In the genomic region with DNA sequence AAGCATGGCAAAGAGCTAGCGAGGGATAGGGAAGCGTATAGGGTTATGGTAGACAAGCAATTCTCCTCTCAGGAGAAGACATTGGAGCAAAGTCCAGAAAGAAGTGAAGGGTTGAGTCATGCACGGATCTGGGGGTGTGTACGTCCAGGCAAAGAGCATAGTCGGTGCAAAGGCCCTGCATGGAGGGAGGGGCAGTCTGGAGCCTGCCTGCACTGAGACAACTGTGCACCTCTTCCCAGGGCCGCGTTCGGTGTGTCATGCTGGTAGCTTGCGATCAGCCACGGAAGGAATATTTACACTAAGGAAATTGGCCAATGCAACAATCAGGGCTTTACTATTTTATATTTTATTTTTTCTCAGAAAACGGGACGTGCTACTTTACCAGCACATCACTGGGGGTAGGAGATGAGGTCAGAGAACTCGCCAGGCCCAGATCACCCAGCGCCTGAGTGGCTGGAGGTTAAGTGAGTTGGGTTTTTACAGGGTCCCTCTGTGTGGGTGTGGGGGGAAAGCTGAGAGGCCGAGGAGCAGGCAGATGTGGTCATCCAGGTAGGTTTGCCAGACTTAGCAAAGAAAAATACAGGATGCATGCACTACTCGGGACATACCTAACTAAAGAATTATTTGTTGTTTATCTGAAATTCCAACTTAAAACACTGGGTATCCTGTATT, we compare ENCODE assay signal across 1 cellular context.
TF ChIP-seq lines count a peak whose summit lies in the region.

No MANE protein-coding gene starts in this region.

TF ChIP-seq in HCT116, 20 proteins besides CTCF, POLR2A, EP300 and RAD21:
- TF ChIP-seq TCF7L2 (IDR thresholded peaks at IDR 0.05; ENCODE audit: borderline replicate concordance, extremely low read depth, insufficient read depth, insufficient read length) (no peak), CEBPB (IDR thresholded peaks at IDR 0.05; ENCODE audit: low read depth) (no peak), FOSL1 (IDR thresholded peaks at IDR 0.05; ENCODE audit: low read depth) (no peak), EZH2phosphoT487 (IDR thresholded peaks at IDR 0.05; ENCODE audit: borderline replicate concordance) (no peak), ZNF274 (IDR thresholded peaks at IDR 0.05; ENCODE audit: low read depth, low read length) (no peak), EZH2 (IDR thresholded peaks at IDR 0.05) (no peak), SRF (IDR thresholded peaks at IDR 0.05; ENCODE audit: low read depth) (no peak), CBX3 (IDR thresholded peaks at IDR 0.05; ENCODE audit: low read depth) (no peak), JUND (IDR thresholded peaks at IDR 0.05) (no peak), SP1 (IDR thresholded peaks at IDR 0.05; ENCODE audit: low read depth) (no peak), SIN3A (IDR thresholded peaks at IDR 0.05; ENCODE audit: low read depth) (no peak)
- TF ChIP-seq, protein P1, sequence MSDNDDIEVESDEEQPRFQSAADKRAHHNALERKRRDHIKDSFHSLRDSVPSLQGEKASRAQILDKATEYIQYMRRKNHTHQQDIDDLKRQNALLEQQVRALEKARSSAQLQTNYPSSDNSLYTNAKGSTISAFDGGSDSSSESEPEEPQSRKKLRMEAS (IDR thresholded peaks at IDR 0.05), result no peak
- TF ChIP-seq, protein P2, sequence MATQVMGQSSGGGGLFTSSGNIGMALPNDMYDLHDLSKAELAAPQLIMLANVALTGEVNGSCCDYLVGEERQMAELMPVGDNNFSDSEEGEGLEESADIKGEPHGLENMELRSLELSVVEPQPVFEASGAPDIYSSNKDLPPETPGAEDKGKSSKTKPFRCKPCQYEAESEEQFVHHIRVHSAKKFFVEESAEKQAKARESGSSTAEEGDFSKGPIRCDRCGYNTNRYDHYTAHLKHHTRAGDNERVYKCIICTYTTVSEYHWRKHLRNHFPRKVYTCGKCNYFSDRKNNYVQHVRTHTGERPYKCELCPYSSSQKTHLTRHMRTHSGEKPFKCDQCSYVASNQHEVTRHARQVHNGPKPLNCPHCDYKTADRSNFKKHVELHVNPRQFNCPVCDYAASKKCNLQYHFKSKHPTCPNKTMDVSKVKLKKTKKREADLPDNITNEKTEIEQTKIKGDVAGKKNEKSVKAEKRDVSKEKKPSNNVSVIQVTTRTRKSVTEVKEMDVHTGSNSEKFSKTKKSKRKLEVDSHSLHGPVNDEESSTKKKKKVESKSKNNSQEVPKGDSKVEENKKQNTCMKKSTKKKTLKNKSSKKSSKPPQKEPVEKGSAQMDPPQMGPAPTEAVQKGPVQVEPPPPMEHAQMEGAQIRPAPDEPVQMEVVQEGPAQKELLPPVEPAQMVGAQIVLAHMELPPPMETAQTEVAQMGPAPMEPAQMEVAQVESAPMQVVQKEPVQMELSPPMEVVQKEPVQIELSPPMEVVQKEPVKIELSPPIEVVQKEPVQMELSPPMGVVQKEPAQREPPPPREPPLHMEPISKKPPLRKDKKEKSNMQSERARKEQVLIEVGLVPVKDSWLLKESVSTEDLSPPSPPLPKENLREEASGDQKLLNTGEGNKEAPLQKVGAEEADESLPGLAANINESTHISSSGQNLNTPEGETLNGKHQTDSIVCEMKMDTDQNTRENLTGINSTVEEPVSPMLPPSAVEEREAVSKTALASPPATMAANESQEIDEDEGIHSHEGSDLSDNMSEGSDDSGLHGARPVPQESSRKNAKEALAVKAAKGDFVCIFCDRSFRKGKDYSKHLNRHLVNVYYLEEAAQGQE (IDR thresholded peaks at IDR 0.05; ENCODE audit: low read depth), result no peak
- TF ChIP-seq, protein P3, sequence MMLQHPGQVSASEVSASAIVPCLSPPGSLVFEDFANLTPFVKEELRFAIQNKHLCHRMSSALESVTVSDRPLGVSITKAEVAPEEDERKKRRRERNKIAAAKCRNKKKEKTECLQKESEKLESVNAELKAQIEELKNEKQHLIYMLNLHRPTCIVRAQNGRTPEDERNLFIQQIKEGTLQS (IDR thresholded peaks at IDR 0.05), result no peak
